Comparison of ENCODE assay signal across 8 cellular contexts in the genomic region with DNA sequence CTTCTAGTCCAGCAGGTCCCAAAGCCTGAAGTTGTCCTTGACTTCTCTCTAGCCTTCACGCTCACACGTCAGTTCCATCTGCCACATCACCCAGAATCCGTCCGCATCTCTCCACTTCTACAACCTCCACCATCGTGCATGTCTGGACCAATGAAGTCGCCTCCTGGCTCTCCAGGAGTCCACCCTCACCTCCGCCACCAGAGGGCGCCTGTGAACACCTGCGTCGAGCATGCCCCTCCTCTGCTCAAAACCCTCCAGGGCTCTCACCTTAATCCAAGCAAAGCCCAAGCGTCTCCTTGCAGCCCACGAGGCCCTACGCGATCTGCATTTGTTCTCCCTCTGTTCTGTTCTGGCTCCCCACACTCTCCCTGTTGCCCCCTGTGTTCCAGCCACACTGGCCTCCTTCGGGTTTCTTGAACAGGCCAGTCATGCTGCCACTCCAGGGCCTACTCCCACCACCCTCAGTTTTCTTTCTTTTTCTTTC. TPM values are rescaled to one million over a fixed set of nuclear protein-coding genes. Genes with fewer than 3 reads are reported as not detected.
A peak's percentile ranks its signal among the peaks of the same experiment; 100 is the strongest.
DNase-seq lines count a peak whose midpoint lies in the region; ATAC-seq and TF ChIP-seq lines count a peak whose summit lies in the region.

No MANE protein-coding gene starts in this region.

- peak; percentile 55 for ATAC-seq in HG02943 (IDR thresholded peaks at IDR 0.05; ENCODE audit: low read depth, unreplicated experiment)
- ATAC-seq in GM18873 (IDR thresholded peaks at IDR 0.05; ENCODE audit: low FRiP score, unreplicated experiment), result no peak

- TF ChIP-seq CTCF in GM12872 (IDR thresholded peaks at IDR 0.05; ENCODE audit: insufficient read depth, low read depth, low read length) (peak; percentile 99), VCaP (conservative IDR thresholded peaks at IDR 0.05) (peak; percentile 98), brain microvascular endothelial cell (IDR thresholded peaks at IDR 0.05; ENCODE audit: low read depth, low read length, missing control alignments) (peak; percentile 94), kidney epithelial cell (IDR thresholded peaks at IDR 0.05; ENCODE audit: insufficient read depth, low read length, poor library complexity, severe bottlenecking) (peak; percentile 85)

- DNase-seq in NCI-H2196 (lab: John Stamatoyannopoulos, UW; ENCODE audit: unreplicated experiment) (peak; percentile 88), brain microvascular endothelial cell (peak; percentile 48), kidney epithelial cell (ENCODE audit: low read depth) (no peak)
- peak; percentile 81 to 89 for DNase-seq in stimulated activated CD4-positive, alpha-beta T cell treated with anti-CD3 and anti-CD28 coated beads, Interleukin-4, amount 100 ng/mL, for 4 hours

- H3K4me3 ChIP-seq in brain microvascular endothelial cell (ENCODE audit: low read depth, low read length) (no peak overlapping the region), kidney epithelial cell (ENCODE audit: low read depth, low read length) (no peak overlapping the region)

- peak overlapping the region; percentile 45; the same call in 1 of the 2 replicates for H3K27ac ChIP-seq in VCaP
- no peak overlapping the region for H3K27ac ChIP-seq in brain microvascular endothelial cell

- H3K36me3 ChIP-seq in brain microvascular endothelial cell (replicated peaks), result no peaks in the 10 kb centered on the region
- no peaks in the 10 kb centered on the region for H3K36me3 ChIP-seq in kidney epithelial cell (ENCODE audit: control insufficient read depth, insufficient read depth, low read length)

- H3K27me3 ChIP-seq in brain microvascular endothelial cell (replicated peaks) (no peaks in the 10 kb centered on the region), kidney epithelial cell (ENCODE audit: control insufficient read depth, insufficient read depth, low read length) (no peaks in the 10 kb centered on the region)

- in situ Hi-C loops in brain microvascular endothelial cell (cut with HindIII; ENCODE audit: low pct_ligation_motif_present, low sequenced_read_pairs), result no loop called here

RNA-seq across cellular contexts. Expression of a gene that starts 3.7 kb away (rescaled TPM):
- 0.27 and 0.29 TPM in 2 replicates for total RNA-seq in kidney epithelial cell

RNA-seq across cellular contexts. Expression of a gene that starts 6.4 kb away (rescaled TPM):
- total RNA-seq in kidney epithelial cell, result 78.4 and 101 TPM in 2 replicates

RNA-seq across cellular contexts. Expression of a gene that starts 15.2 kb away (rescaled TPM):
- total RNA-seq in kidney epithelial cell, result 89.4 and 107 TPM in 2 replicates

RNA-seq across cellular contexts. Expression of a gene that starts 20.8 kb away (rescaled TPM):
- total RNA-seq in kidney epithelial cell, result 0.17 and 0.55 TPM in 2 replicates

RNA-seq across cellular contexts. Expression of a gene that starts 34.9 kb away (rescaled TPM):
- total RNA-seq in kidney epithelial cell, result 6.8 and 7.1 TPM in 2 replicates
